In the genomic region with DNA sequence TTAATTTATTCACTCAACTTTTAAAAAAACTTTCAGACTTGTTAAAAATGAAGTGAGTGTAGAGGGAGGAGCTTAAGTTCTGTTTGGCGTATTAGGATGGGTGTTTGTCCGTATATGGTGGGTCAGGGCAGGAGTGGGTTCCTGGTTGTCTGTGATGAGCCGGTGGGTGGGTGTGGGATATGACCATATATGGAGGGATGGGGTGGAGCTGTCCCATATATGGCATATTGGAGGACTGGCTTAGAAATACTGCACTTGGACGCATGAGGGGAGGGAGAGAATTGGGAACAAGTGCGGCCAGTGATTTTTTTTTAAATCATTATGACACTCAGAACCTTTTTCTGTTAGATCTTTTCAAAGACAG, we compare ENCODE assay signal across 8 cellular contexts. TPM values are rescaled to one million over a fixed set of nuclear protein-coding genes. Genes with fewer than 3 reads are reported as not detected.
DNase-seq lines count a peak whose midpoint lies in the region; ATAC-seq and TF ChIP-seq lines count a peak whose summit lies in the region.

No MANE protein-coding gene starts in this region.

- ATAC-seq in GM19395 (IDR thresholded peaks at IDR 0.05; ENCODE audit: unreplicated experiment): peak; percentile 76
- peak; percentile 48 for ATAC-seq in HG03521 (IDR thresholded peaks at IDR 0.05; ENCODE audit: unreplicated experiment)

- no peak for TF ChIP-seq CTCF in CD14-positive monocyte (IDR thresholded peaks at IDR 0.05)
- no peak for TF ChIP-seq CTCF in OCI-LY1 (IDR thresholded peaks at IDR 0.05; ENCODE audit: low read length)
- TF ChIP-seq CTCF in epithelial cell of proximal tubule (conservative IDR thresholded peaks at IDR 0.05; ENCODE audit: low read depth, low read length): no peak

- no peaks in the 10 kb centered on the region for H4K20me1 ChIP-seq in OCI-LY1 (ENCODE audit: insufficient read depth, low read length)

- no peaks in the 10 kb centered on the region for H3K27me3 ChIP-seq in OCI-LY1 (ENCODE audit: insufficient read depth, low read length)

- peaks cover 21% of the 10 kb centered on the region for H3K4me1 ChIP-seq in OCI-LY1 (ENCODE audit: insufficient read depth, low read length, severe bottlenecking)

- H3K9me2 ChIP-seq in OCI-LY1 (ENCODE audit: low read depth, low read length): no peaks in the 10 kb centered on the region

- peaks cover 5 to 33% (median 27%) of the 10 kb centered on the region in 7 donors for H3K9me3 Mint-ChIP-seq in CD14-positive monocyte

- H3K27me3 Mint-ChIP-seq in CD14-positive monocyte (ENCODE audit: low read depth in 3 of 3): peaks cover 0 to 7% (median 0%) of the 10 kb centered on the region in 3 donors

- peak overlapping the region; percentile 93 for H3K4me2 ChIP-seq in OCI-LY1 (ENCODE audit: low read length)

- peaks cover 48% of the 10 kb centered on the region for H3K36me3 ChIP-seq in OCI-LY1 (ENCODE audit: insufficient read depth, low read length)

- H3K27ac Mint-ChIP-seq in CD14-positive monocyte: peak overlapping the region; percentile 95 to 99 (median 98)

- H2AFZ ChIP-seq in OCI-LY1 (ENCODE audit: low read length): no peak overlapping the region

- intact Hi-C loops in CD14-positive monocyte (cut with micrococcal nuclease): loop anchor here (5.0 to 10.0 kb wide), 7 partner anchors 120 to 338 kb away; partner anchors contain the start of genes CHMP3 (in 2 of the 2), IMMT (in 2 of the 2), MRPL35 (in 2 of the 2) and POLR1A (in 1 of the 2)

- H3K79me2 ChIP-seq in OCI-LY1 (ENCODE audit: insufficient read depth, low read length): peaks cover 48% of the 10 kb centered on the region

- H3K9ac ChIP-seq in OCI-LY1 (ENCODE audit: low read length): peak overlapping the region; percentile 65

- peaks cover 16% of the 10 kb centered on the region for H3K9me3 ChIP-seq in OCI-LY1 (ENCODE audit: low read length)

- H3K4me3 ChIP-seq in OCI-LY1 (ENCODE audit: low read depth, low read length, poor library complexity, severe bottlenecking) (peak overlapping the region; percentile 84), epithelial cell of proximal tubule (ENCODE audit: low read depth, low read length) (peak overlapping the region; percentile 83)

- H3K4me3 Mint-ChIP-seq in CD14-positive monocyte: peak overlapping the region; percentile 93 to 98

- DNase-seq in CD14-positive monocyte (ENCODE audit: low spot score) (peak; percentile 90), activated T-cell treated with anti-CD3 and anti-CD28 coated beads for 4 hours (peak; percentile 62), epithelial cell of proximal tubule (ENCODE audit: low read depth) (peak; percentile 59), mucosa of gallbladder (ENCODE audit: low spot score) (peak; percentile 88)
- DNase-seq in stimulated activated CD8-positive, alpha-beta memory T cell treated with anti-CD3 and anti-CD28 coated beads, Interleukin-4, amount 100 ng/mL, for 4 hours (ENCODE audit: low read depth in 2 of 2, low spot score in 1 of 2): peak; percentile 28 to 53

- peaks cover 21 to 32% of the 10 kb centered on the region in 2 donors for H3K36me3 Mint-ChIP-seq in CD14-positive monocyte

- H3F3A ChIP-seq in OCI-LY1 (ENCODE audit: insufficient read depth, low read length): no peaks in the 10 kb centered on the region

- peaks cover 34% of the 10 kb centered on the region for H3K4me1 Mint-ChIP-seq in CD14-positive monocyte

- H3K27ac ChIP-seq in OCI-LY1 (ENCODE audit: low read depth, low read length, poor library complexity, severe bottlenecking): peak overlapping the region; percentile 74

RNA-seq across cellular contexts. Expression of gene KDM3A, which starts 1.5 kb away (rescaled TPM):
- polyA plus RNA-seq in CD14-positive monocyte: 1 to 10 TPM; 3.3 to 7.4 TPM
- 14.5 and 19.8 TPM in 2 replicates for total RNA-seq in epithelial cell of proximal tubule
- 87.4 TPM for total RNA-seq in mucosa of gallbladder

Comparison
In these comparisons a context has a peak if more than half of its experiments do, and no peak if none do; other contexts are left out.
1. Peak in every context shown above with its lines: DNase-seq, ATAC-seq, H3K4me3 ChIP-seq and H3K27ac ChIP-seq.